In genomic region chr5:1515921-1516571, GRCh38 we compare ENCODE assay signal across 10 cellular contexts. TPM values are rescaled to one million over a fixed set of nuclear protein-coding genes. Genes with fewer than 3 reads are reported as not detected.
DNase-seq lines count a peak whose midpoint lies in the region; ATAC-seq and TF ChIP-seq lines count a peak whose summit lies in the region.
"Had no signal": no experiment of that assay in that cellular context is flagged by ENCODE, and none has a peak within 500 bp of the region (broad histone marks: within the 10 kb centered on the region; RNA-seq: fewer than 3 reads in every experiment).

No MANE protein-coding gene starts in this region.

- no peak overlapping the region for H3K27ac ChIP-seq in adrenal gland
- H3K27ac ChIP-seq: VCaP had no signal

- intact Hi-C loops in adrenal gland (cut with DNase I) = no loop called here

- WGBS in adrenal gland, 4 donors = 86 to 89% (median 87%) methylated on average over 7 to 8 of the region's 8 CpGs

- no peak for TF ChIP-seq POLR2A in adrenal gland (IDR thresholded peaks at IDR 0.05)

- peak; percentile 51 for DNase-seq in activated CD8-positive, alpha-beta memory T cell treated with anti-CD3 and anti-CD28 coated beads for 24 hours
- no peak for DNase-seq in activated CD8-positive, alpha-beta memory T cell treated with anti-CD3 and anti-CD28 coated beads, Interleukin-2, amount 50 U/mL, for 4 hours
- peak in 5 of 7 donors; percentile 6 to 53 (median 14) for DNase-seq in adrenal gland
- DNase-seq in kidney epithelial cell (ENCODE audit: low read depth) = peak; percentile 86
- DNase-seq in ureter (ENCODE audit: low spot score) = peak; percentile 38
- DNase-seq in NCI-H345 (lab: John Stamatoyannopoulos, UW) = no peak
- DNase-seq in KG1 (lab: John Stamatoyannopoulos, UW) = no peak

- TF ChIP-seq CTCF in adrenal gland (IDR thresholded peaks at IDR 0.05) = no peak
- no peak for TF ChIP-seq CTCF in kidney epithelial cell (IDR thresholded peaks at IDR 0.05; ENCODE audit: insufficient read depth, low read length, poor library complexity, severe bottlenecking)

- H3K4me3 ChIP-seq in adrenal gland (no peak overlapping the region), kidney epithelial cell (ENCODE audit: low read depth, low read length) (no peak overlapping the region)
- H3K4me3 ChIP-seq: heart right ventricle had no signal

- H3K36me3 ChIP-seq in adrenal gland (replicated peaks in 1 of 2) (no peaks in the 10 kb centered on the region), kidney epithelial cell (ENCODE audit: control insufficient read depth, insufficient read depth, low read length) (peaks cover 2% of the 10 kb centered on the region)

- no peaks in the 10 kb centered on the region for H3K9me3 ChIP-seq in adrenal gland (replicated peaks in 1 of 3)
- H3K9me3 ChIP-seq: heart right ventricle had no signal

- peaks cover 0 to 9% of the 10 kb centered on the region in 2 donors for H3K4me1 ChIP-seq in adrenal gland (replicated peaks in 1 of 2)

- ATAC-seq in GM19452 (IDR thresholded peaks at IDR 0.05; ENCODE audit: unreplicated experiment) = no peak
- ATAC-seq: heart right ventricle had no signal

- no peaks in the 10 kb centered on the region for H3K27me3 ChIP-seq in adrenal gland
- H3K27me3 ChIP-seq in kidney epithelial cell (ENCODE audit: control insufficient read depth, insufficient read depth, low read length) = no peaks in the 10 kb centered on the region
- H3K27me3 ChIP-seq: heart right ventricle had no signal

RNA-seq across cellular contexts. Expression of gene LPCAT1, which starts 7.7 kb away (rescaled TPM):
- total RNA-seq in adrenal gland (10 to 100 TPM; 33.9 to 59.1 (median 43.4) TPM), kidney epithelial cell (80.9 and 87.6 TPM in 2 replicates), ureter (48.0 TPM)
- polyA plus RNA-seq in adrenal gland = 10 to 100 TPM; 23.2 to 45.3 (median 42.8) TPM

Comparison
In these comparisons a context has a peak if more than half of its experiments do, and no peak if none do; other contexts are left out.
1. DNase-seq: peak in activated CD8-positive, alpha-beta memory T cell treated with anti-CD3 and anti-CD28 coated beads for 24 hours (single experiment), adrenal gland (5 of 7), kidney epithelial cell (single experiment) and ureter (single experiment); none in activated CD8-positive, alpha-beta memory T cell treated with anti-CD3 and anti-CD28 coated beads, Interleukin-2, amount 50 U/mL, for 4 hours (single experiment), NCI-H345 (single experiment) and KG1 (single experiment).